In the genomic region with DNA sequence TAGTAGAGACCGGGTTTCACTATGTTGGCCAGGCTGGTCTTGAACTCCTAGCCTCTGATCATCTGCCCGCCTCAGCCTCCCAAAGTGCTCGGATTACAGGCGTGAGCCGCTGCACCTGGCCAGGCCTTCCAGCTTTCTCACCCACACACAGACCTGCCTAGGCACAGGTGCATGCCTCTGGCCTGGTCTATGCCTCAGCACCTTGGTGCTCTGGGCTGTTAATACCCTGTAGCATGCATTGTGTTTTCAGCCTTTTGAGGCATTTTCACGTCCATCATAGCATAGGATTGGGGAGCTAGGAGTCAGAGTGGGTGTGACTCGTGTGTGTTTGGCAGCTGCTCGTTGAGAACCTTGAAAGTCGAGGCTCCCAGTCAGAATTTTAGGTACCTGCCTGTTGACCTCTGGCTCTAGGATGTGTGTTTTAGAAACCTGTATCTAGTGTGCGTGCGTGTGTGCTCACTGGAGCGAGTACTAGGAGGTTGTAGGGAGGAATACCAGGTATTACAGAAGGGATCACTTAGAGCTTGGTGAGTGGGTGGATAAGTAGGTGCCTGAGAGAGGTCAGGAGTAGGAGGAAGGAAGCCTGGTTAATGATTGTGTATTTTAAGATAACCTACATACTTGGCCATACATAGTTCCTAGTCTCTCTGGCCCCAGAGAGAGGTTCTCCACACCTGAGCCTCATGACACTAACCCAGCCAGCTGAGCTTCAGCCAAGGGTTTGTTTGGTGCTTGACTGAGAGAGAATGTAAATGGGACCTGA, we compare ENCODE assay signal across 1 cellular context.
TF ChIP-seq lines count a peak whose summit lies in the region.

No MANE protein-coding gene starts in this region.

TF ChIP-seq in K562, 482 proteins besides CTCF, POLR2A, EP300 and RAD21 (continued from another document and continues in another):
- TF ChIP-seq SMAD4 (CRISPR knock-in tag; conservative IDR thresholded peaks at IDR 0.05) (no peak), HNRNPLL (IDR thresholded peaks at IDR 0.05; ENCODE audit: low read depth, low read length, poor library complexity, severe bottlenecking) (no peak), FOXP1 (CRISPR knock-in tag; IDR thresholded peaks at IDR 0.05) (no peak), ZBTB17 (CRISPR knock-in tag; IDR thresholded peaks at IDR 0.05) (no peak), KLF6 (CRISPR knock-in tag; IDR thresholded peaks at IDR 0.05; ENCODE audit: borderline replicate concordance) (no peak), ARNT (IDR thresholded peaks at IDR 0.05) (no peak), ZNF140 (CRISPR knock-in tag; IDR thresholded peaks at IDR 0.05) (no peak), ESRRB (CRISPR knock-in tag; IDR thresholded peaks at IDR 0.05; ENCODE audit: borderline replicate concordance) (no peak), RAD51 (IDR thresholded peaks at IDR 0.05; ENCODE audit: borderline replicate concordance, low read depth) (no peak), MBD2 (IDR thresholded peaks at IDR 0.05; ENCODE audit: borderline replicate concordance, low read depth) (no peak), TRIM28 (IDR thresholded peaks at IDR 0.05) (no peak), CBX2 (IDR thresholded peaks at IDR 0.05; ENCODE audit: insufficient read depth, low read length, poor library complexity, severe bottlenecking) (no peak), SPI1 (IDR thresholded peaks at IDR 0.05; ENCODE audit: borderline replicate concordance, low read depth, low read length) (no peak), SNRNP70 (optimal IDR thresholded peaks at IDR 0.05; ENCODE audit: low read depth, low read length) (no peak), NR3C1 (CRISPR knock-in tag; IDR thresholded peaks at IDR 0.05) (no peak), RBM39 (optimal IDR thresholded peaks at IDR 0.05; ENCODE audit: low read depth, low read length) (no peak), ZNF175 (CRISPR knock-in tag; IDR thresholded peaks at IDR 0.05; ENCODE audit: low read depth) (no peak), PML (IDR thresholded peaks at IDR 0.05; ENCODE audit: low read length) (peak; percentile 37; the same call in 1 of the 2 replicates), CHD4 (IDR thresholded peaks at IDR 0.05; ENCODE audit: insufficient read depth, insufficient replicate concordance, low read depth, low read length, poor library complexity, severe bottlenecking) (no peak), GATAD2A (IDR thresholded peaks at IDR 0.05) (no peak), HNRNPL (IDR thresholded peaks at IDR 0.05; ENCODE audit: low read depth, low read length) (no peak), HCFC1 (IDR thresholded peaks at IDR 0.05; ENCODE audit: low read depth, low read length) (no peak), TBP (optimal IDR thresholded peaks at IDR 0.05; ENCODE audit: low read depth, low read length) (no peak), ZNF212 (CRISPR knock-in tag; IDR thresholded peaks at IDR 0.05) (no peak), SMAD1 (IDR thresholded peaks at IDR 0.05; ENCODE audit: low read depth, low read length, partially characterized antibody) (no peak), ZNF121 (CRISPR knock-in tag; conservative IDR thresholded peaks at IDR 0.05) (no peak)
- TF ChIP-seq, protein P1, sequence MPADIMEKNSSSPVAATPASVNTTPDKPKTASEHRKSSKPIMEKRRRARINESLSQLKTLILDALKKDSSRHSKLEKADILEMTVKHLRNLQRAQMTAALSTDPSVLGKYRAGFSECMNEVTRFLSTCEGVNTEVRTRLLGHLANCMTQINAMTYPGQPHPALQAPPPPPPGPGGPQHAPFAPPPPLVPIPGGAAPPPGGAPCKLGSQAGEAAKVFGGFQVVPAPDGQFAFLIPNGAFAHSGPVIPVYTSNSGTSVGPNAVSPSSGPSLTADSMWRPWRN (IDR thresholded peaks at IDR 0.05; ENCODE audit: low read depth) = no peak
- TF ChIP-seq, protein P2, sequence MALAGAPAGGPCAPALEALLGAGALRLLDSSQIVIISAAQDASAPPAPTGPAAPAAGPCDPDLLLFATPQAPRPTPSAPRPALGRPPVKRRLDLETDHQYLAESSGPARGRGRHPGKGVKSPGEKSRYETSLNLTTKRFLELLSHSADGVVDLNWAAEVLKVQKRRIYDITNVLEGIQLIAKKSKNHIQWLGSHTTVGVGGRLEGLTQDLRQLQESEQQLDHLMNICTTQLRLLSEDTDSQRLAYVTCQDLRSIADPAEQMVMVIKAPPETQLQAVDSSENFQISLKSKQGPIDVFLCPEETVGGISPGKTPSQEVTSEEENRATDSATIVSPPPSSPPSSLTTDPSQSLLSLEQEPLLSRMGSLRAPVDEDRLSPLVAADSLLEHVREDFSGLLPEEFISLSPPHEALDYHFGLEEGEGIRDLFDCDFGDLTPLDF (CRISPR knock-in tag; IDR thresholded peaks at IDR 0.05) = no peak
- TF ChIP-seq, protein P3, sequence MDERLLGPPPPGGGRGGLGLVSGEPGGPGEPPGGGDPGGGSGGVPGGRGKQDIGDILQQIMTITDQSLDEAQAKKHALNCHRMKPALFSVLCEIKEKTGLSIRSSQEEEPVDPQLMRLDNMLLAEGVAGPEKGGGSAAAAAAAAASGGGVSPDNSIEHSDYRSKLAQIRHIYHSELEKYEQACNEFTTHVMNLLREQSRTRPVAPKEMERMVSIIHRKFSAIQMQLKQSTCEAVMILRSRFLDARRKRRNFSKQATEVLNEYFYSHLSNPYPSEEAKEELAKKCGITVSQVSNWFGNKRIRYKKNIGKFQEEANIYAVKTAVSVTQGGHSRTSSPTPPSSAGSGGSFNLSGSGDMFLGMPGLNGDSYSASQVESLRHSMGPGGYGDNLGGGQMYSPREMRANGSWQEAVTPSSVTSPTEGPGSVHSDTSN (CRISPR knock-in tag; IDR thresholded peaks at IDR 0.05; ENCODE audit: low read depth) = no peak
- TF ChIP-seq, protein P3 (tag; conservative IDR thresholded peaks at IDR 0.05; ENCODE audit: low read depth) = no peak
- TF ChIP-seq, protein P4, sequence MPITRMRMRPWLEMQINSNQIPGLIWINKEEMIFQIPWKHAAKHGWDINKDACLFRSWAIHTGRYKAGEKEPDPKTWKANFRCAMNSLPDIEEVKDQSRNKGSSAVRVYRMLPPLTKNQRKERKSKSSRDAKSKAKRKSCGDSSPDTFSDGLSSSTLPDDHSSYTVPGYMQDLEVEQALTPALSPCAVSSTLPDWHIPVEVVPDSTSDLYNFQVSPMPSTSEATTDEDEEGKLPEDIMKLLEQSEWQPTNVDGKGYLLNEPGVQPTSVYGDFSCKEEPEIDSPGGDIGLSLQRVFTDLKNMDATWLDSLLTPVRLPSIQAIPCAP (CRISPR knock-in tag; IDR thresholded peaks at IDR 0.05; ENCODE audit: borderline replicate concordance) = no peak
- TF ChIP-seq, protein P5, sequence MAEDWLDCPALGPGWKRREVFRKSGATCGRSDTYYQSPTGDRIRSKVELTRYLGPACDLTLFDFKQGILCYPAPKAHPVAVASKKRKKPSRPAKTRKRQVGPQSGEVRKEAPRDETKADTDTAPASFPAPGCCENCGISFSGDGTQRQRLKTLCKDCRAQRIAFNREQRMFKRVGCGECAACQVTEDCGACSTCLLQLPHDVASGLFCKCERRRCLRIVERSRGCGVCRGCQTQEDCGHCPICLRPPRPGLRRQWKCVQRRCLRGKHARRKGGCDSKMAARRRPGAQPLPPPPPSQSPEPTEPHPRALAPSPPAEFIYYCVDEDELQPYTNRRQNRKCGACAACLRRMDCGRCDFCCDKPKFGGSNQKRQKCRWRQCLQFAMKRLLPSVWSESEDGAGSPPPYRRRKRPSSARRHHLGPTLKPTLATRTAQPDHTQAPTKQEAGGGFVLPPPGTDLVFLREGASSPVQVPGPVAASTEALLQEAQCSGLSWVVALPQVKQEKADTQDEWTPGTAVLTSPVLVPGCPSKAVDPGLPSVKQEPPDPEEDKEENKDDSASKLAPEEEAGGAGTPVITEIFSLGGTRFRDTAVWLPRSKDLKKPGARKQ (CRISPR knock-in tag; IDR thresholded peaks at IDR 0.05) = no peak
- TF ChIP-seq, protein P6, sequence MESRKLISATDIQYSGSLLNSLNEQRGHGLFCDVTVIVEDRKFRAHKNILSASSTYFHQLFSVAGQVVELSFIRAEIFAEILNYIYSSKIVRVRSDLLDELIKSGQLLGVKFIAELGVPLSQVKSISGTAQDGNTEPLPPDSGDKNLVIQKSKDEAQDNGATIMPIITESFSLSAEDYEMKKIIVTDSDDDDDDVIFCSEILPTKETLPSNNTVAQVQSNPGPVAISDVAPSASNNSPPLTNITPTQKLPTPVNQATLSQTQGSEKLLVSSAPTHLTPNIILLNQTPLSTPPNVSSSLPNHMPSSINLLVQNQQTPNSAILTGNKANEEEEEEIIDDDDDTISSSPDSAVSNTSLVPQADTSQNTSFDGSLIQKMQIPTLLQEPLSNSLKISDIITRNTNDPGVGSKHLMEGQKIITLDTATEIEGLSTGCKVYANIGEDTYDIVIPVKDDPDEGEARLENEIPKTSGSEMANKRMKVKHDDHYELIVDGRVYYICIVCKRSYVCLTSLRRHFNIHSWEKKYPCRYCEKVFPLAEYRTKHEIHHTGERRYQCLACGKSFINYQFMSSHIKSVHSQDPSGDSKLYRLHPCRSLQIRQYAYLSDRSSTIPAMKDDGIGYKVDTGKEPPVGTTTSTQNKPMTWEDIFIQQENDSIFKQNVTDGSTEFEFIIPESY (CRISPR knock-in tag; IDR thresholded peaks at IDR 0.05) = peak; percentile 73
- TF ChIP-seq, protein P7, sequence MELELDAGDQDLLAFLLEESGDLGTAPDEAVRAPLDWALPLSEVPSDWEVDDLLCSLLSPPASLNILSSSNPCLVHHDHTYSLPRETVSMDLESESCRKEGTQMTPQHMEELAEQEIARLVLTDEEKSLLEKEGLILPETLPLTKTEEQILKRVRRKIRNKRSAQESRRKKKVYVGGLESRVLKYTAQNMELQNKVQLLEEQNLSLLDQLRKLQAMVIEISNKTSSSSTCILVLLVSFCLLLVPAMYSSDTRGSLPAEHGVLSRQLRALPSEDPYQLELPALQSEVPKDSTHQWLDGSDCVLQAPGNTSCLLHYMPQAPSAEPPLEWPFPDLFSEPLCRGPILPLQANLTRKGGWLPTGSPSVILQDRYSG (tag; conservative IDR thresholded peaks at IDR 0.05; ENCODE audit: low read depth) = no peak
- TF ChIP-seq, protein P8, sequence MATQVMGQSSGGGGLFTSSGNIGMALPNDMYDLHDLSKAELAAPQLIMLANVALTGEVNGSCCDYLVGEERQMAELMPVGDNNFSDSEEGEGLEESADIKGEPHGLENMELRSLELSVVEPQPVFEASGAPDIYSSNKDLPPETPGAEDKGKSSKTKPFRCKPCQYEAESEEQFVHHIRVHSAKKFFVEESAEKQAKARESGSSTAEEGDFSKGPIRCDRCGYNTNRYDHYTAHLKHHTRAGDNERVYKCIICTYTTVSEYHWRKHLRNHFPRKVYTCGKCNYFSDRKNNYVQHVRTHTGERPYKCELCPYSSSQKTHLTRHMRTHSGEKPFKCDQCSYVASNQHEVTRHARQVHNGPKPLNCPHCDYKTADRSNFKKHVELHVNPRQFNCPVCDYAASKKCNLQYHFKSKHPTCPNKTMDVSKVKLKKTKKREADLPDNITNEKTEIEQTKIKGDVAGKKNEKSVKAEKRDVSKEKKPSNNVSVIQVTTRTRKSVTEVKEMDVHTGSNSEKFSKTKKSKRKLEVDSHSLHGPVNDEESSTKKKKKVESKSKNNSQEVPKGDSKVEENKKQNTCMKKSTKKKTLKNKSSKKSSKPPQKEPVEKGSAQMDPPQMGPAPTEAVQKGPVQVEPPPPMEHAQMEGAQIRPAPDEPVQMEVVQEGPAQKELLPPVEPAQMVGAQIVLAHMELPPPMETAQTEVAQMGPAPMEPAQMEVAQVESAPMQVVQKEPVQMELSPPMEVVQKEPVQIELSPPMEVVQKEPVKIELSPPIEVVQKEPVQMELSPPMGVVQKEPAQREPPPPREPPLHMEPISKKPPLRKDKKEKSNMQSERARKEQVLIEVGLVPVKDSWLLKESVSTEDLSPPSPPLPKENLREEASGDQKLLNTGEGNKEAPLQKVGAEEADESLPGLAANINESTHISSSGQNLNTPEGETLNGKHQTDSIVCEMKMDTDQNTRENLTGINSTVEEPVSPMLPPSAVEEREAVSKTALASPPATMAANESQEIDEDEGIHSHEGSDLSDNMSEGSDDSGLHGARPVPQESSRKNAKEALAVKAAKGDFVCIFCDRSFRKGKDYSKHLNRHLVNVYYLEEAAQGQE (CRISPR knock-in tag; IDR thresholded peaks at IDR 0.05; ENCODE audit: low read depth) = no peak
- TF ChIP-seq, protein P9, sequence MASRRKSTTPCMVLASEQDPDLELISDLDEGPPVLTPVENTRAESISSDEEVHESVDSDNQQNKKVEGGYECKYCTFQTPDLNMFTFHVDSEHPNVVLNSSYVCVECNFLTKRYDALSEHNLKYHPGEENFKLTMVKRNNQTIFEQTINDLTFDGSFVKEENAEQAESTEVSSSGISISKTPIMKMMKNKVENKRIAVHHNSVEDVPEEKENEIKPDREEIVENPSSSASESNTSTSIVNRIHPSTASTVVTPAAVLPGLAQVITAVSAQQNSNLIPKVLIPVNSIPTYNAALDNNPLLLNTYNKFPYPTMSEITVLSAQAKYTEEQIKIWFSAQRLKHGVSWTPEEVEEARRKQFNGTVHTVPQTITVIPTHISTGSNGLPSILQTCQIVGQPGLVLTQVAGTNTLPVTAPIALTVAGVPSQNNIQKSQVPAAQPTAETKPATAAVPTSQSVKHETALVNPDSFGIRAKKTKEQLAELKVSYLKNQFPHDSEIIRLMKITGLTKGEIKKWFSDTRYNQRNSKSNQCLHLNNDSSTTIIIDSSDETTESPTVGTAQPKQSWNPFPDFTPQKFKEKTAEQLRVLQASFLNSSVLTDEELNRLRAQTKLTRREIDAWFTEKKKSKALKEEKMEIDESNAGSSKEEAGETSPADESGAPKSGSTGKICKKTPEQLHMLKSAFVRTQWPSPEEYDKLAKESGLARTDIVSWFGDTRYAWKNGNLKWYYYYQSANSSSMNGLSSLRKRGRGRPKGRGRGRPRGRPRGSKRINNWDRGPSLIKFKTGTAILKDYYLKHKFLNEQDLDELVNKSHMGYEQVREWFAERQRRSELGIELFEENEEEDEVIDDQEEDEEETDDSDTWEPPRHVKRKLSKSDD (conservative IDR thresholded peaks at IDR 0.05; ENCODE audit: low read length) = no peak
- TF ChIP-seq, protein P10, sequence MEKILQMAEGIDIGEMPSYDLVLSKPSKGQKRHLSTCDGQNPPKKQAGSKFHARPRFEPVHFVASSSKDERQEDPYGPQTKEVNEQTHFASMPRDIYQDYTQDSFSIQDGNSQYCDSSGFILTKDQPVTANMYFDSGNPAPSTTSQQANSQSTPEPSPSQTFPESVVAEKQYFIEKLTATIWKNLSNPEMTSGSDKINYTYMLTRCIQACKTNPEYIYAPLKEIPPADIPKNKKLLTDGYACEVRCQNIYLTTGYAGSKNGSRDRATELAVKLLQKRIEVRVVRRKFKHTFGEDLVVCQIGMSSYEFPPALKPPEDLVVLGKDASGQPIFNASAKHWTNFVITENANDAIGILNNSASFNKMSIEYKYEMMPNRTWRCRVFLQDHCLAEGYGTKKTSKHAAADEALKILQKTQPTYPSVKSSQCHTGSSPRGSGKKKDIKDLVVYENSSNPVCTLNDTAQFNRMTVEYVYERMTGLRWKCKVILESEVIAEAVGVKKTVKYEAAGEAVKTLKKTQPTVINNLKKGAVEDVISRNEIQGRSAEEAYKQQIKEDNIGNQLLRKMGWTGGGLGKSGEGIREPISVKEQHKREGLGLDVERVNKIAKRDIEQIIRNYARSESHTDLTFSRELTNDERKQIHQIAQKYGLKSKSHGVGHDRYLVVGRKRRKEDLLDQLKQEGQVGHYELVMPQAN (IDR thresholded peaks at IDR 0.05; ENCODE audit: borderline replicate concordance) = 0 out of 2 replicates have a peak, but pooled peaks have one; percentile 4
